ENCODE assay signal across 35 cellular contexts in genomic region chr12:120754792-120755191, GRCh38.
"Had no signal": no experiment of that assay in that cellular context is flagged by ENCODE, and none has a peak within 500 bp of the region (broad histone marks: within the 10 kb centered on the region; RNA-seq: fewer than 3 reads in every experiment).

No MANE protein-coding gene starts in this region.

- H3K4me3 ChIP-seq: MG63 had no signal

- H3K36me3 ChIP-seq: MG63 had no signal

- H3K27me3 ChIP-seq: MG63 had no signal

- DNase-seq: Karpas-422, Kasumi-1, MG63, MM.1S, MV-4-11, NCI-H1048, NCI-H1092, NCI-H1092 treated with DMSO at 0.1 percent for 48 hours, NCI-H1105, NCI-H1105 treated with DMSO at 0.1 percent for 48 hours, NCI-H1417, NCI-H1417 treated with DMSO at 0.1 percent for 48 hours, NCI-H1436, NCI-H1436 treated with DMSO at 0.1 percent for 48 hours, NCI-H146, NCI-H1694, NCI-H1694 treated with DMSO at 0.1 percent for 48 hours, NCI-H187, NCI-H187 treated with DMSO at 0.1 percent for 48 hours, NCI-H1930, NCI-H2029, NCI-H2029 treated with DMSO at 0.1 percent for 48 hours, NCI-H2081, NCI-H2081 treated with DMSO at 0.1 percent for 48 hours, NCI-H2107, NCI-H2171, NCI-H2171 treated with DMSO at 0.1 percent for 48 hours, NCI-H2227 treated with DMSO at 0.1 percent for 48 hours, NCI-H226, NCI-H345, NCI-H446, NCI-H446 treated with DMSO at 0.1 percent for 48 hours, NCI-H510A, NCI-H510A treated with DMSO at 0.1 percent for 48 hours, NCI-H524 had no signal
